Comparison of ENCODE assay signal across 18 cellular contexts in genomic region chr3:183506674-183507290, GRCh38.
DNase-seq lines count a peak whose midpoint lies in the region; ATAC-seq and TF ChIP-seq lines count a peak whose summit lies in the region.
"Had no signal": no experiment of that assay in that cellular context is flagged by ENCODE, and none has a peak within 500 bp of the region (broad histone marks: within the 10 kb centered on the region; RNA-seq: fewer than 3 reads in every experiment).

No MANE protein-coding gene starts in this region.

- no peak for ATAC-seq in activated naive CD8-positive, alpha-beta T cell treated with anti-CD3 and anti-CD28 coated beads, Interleukin-2, amount 50 U/mL, for 24 hours
- no peak for ATAC-seq in stimulated activated memory B cell treated with anti-CD40 and anti-IgM and Interleukin-4, amounts not matched to agents 10 μg/mL and 1 μg/mL and 100 μg/mL, for 72 hours
- no peak for ATAC-seq in GM19035 (IDR thresholded peaks at IDR 0.05; ENCODE audit: unreplicated experiment)
- ATAC-seq: natural killer cell had no signal

- no peak overlapping the region for H3K27ac ChIP-seq in HL-60 (replicated peaks)

- no peak overlapping the region for H3K4me3 ChIP-seq in HL-60 (replicated peaks; ENCODE audit: insufficient read depth, low read length)

- H3K27me3 Mint-ChIP-seq in activated naive CD8-positive, alpha-beta T cell: no peaks in the 10 kb centered on the region
- no peaks in the 10 kb centered on the region for H3K27me3 Mint-ChIP-seq in activated naive CD8-positive, alpha-beta T cell treated with anti-CD3 and anti-CD28 coated beads, Interleukin-2, amount 50 U/mL, for 24 hours
- no peaks in the 10 kb centered on the region for H3K27me3 Mint-ChIP-seq in stimulated activated memory B cell treated with anti-CD40 and anti-IgM and Interleukin-4, amounts not matched to agents 10 μg/mL and 1 μg/mL and 100 μg/mL, for 72 hours

- DNase-seq in activated naive CD8-positive, alpha-beta T cell treated with anti-CD3 and anti-CD28 coated beads, Interleukin-2, amount 50 U/mL, for 24 hours: no peak
- DNase-seq in HL-60 (ENCODE audit: low read depth in 1 of 2, low spot score in 1 of 2): peak; percentile 25
- peak; percentile 24 for DNase-seq in amniotic epithelial cell (ENCODE audit: low read depth)
- no peak for DNase-seq in NCI-H128 (lab: John Stamatoyannopoulos, UW; ENCODE audit: unreplicated experiment)
- no peak for DNase-seq in GDM1 (lab: John Stamatoyannopoulos, UW)
- DNase-seq: activated CD4-positive, alpha-beta T cell treated with anti-CD3 and anti-CD28 coated beads, Interleukin-2, amount 50 U/mL, for 1 hour; C1 segment of cervical spinal cord; GF-D8; hypothalamus; IMR-90; natural killer cell; NCI-H1436 treated with DMSO at 0.1 percent for 48 hours; NCI-H748 treated with DMSO at 0.1 percent for 48 hours; retina; T1000 had no signal

- H3K36me3 Mint-ChIP-seq in activated naive CD8-positive, alpha-beta T cell: peaks cover 34% of the 10 kb centered on the region
- peaks cover 45% of the 10 kb centered on the region for H3K36me3 Mint-ChIP-seq in activated naive CD8-positive, alpha-beta T cell treated with anti-CD3 and anti-CD28 coated beads, Interleukin-2, amount 50 U/mL, for 24 hours (ENCODE audit: low read depth)
- H3K36me3 Mint-ChIP-seq in stimulated activated memory B cell treated with anti-CD40 and anti-IgM and Interleukin-4, amounts not matched to agents 10 μg/mL and 1 μg/mL and 100 μg/mL, for 72 hours: peaks cover 64% of the 10 kb centered on the region
- H3K36me3 Mint-ChIP-seq: natural killer cell had no signal

- no peak overlapping the region for H3K4me3 Mint-ChIP-seq in activated naive CD8-positive, alpha-beta T cell
- H3K4me3 Mint-ChIP-seq in activated naive CD8-positive, alpha-beta T cell treated with anti-CD3 and anti-CD28 coated beads, Interleukin-2, amount 50 U/mL, for 24 hours: no peak overlapping the region
- H3K4me3 Mint-ChIP-seq in stimulated activated memory B cell treated with anti-CD40 and anti-IgM and Interleukin-4, amounts not matched to agents 10 μg/mL and 1 μg/mL and 100 μg/mL, for 72 hours: no peak overlapping the region
- H3K4me3 Mint-ChIP-seq: natural killer cell had no signal

- H3K27me3 ChIP-seq in HL-60 (ENCODE audit: insufficient read depth, poor library complexity, severe bottlenecking): no peaks in the 10 kb centered on the region

- TF ChIP-seq CTCF in HL-60 (IDR thresholded peaks at IDR 0.05; ENCODE audit: insufficient read depth, low read length): no peak

- peaks cover 20% of the 10 kb centered on the region for H3K4me1 Mint-ChIP-seq in activated naive CD8-positive, alpha-beta T cell (ENCODE audit: low read depth)
- peaks cover 10% of the 10 kb centered on the region for H3K4me1 Mint-ChIP-seq in activated naive CD8-positive, alpha-beta T cell treated with anti-CD3 and anti-CD28 coated beads, Interleukin-2, amount 50 U/mL, for 24 hours
- H3K4me1 Mint-ChIP-seq in stimulated activated memory B cell treated with anti-CD40 and anti-IgM and Interleukin-4, amounts not matched to agents 10 μg/mL and 1 μg/mL and 100 μg/mL, for 72 hours: peaks cover 45% of the 10 kb centered on the region

- peak overlapping the region; percentile 18 for H3K27ac Mint-ChIP-seq in activated naive CD8-positive, alpha-beta T cell
- H3K27ac Mint-ChIP-seq in activated naive CD8-positive, alpha-beta T cell treated with anti-CD3 and anti-CD28 coated beads, Interleukin-2, amount 50 U/mL, for 24 hours: no peak overlapping the region
- peak overlapping the region; percentile 35 for H3K27ac Mint-ChIP-seq in stimulated activated memory B cell treated with anti-CD40 and anti-IgM and Interleukin-4, amounts not matched to agents 10 μg/mL and 1 μg/mL and 100 μg/mL, for 72 hours

- H3K9me3 Mint-ChIP-seq in activated naive CD8-positive, alpha-beta T cell (ENCODE audit: low read depth): peaks cover 5% of the 10 kb centered on the region
- peaks cover 5% of the 10 kb centered on the region for H3K9me3 Mint-ChIP-seq in activated naive CD8-positive, alpha-beta T cell treated with anti-CD3 and anti-CD28 coated beads, Interleukin-2, amount 50 U/mL, for 24 hours
- H3K9me3 Mint-ChIP-seq in stimulated activated memory B cell treated with anti-CD40 and anti-IgM and Interleukin-4, amounts not matched to agents 10 μg/mL and 1 μg/mL and 100 μg/mL, for 72 hours: no peaks in the 10 kb centered on the region

Comparison
In these comparisons a context has a peak if more than half of its experiments do, and no peak if none do; other contexts are left out.
1. DNase-seq: peak in HL-60 (2 of 2) and amniotic epithelial cell (single experiment); none in activated naive CD8-positive, alpha-beta T cell treated with anti-CD3 and anti-CD28 coated beads, Interleukin-2, amount 50 U/mL, for 24 hours (single experiment), NCI-H128 (single experiment) and GDM1 (single experiment).